In genomic region chr2:180205616-180206271, GRCh38 we compare ENCODE assay signal across 21 cellular contexts.
"Had no signal": no experiment of that assay in that cellular context is flagged by ENCODE, and none has a peak within 500 bp of the region (broad histone marks: within the 10 kb centered on the region; RNA-seq: fewer than 3 reads in every experiment).

No MANE protein-coding gene starts in this region.

- DNase-seq: activated CD4-positive, alpha-beta memory T cell treated with anti-CD3 and anti-CD28 coated beads for 36 hours; activated CD4-positive, alpha-beta T cell treated with anti-CD3 and anti-CD28 coated beads for 4 hours; activated CD8-positive, alpha-beta memory T cell treated with anti-CD3 and anti-CD28 coated beads, Interleukin-2, amount 10 ng/mL, durations not matched to agents 7 days and 5 days; cerebellar nuclear complex; cortex of kidney; effector CD4-positive, alpha-beta T cell; lower lobe of right lung; midbrain; right cardiac atrium; stimulated activated CD4-positive, alpha-beta T cell treated with anti-CD3 and anti-CD28 coated beads, Interleukin-15, amount 100 ng/mL, for 24 hours; stimulated activated CD4-positive, alpha-beta T cell treated with anti-CD3 and anti-CD28 coated beads, Interleukin-2, amount 100 ng/mL, for 48 hours; stimulated activated naive CD8-positive, alpha-beta T cell treated with anti-CD3 and anti-CD28 coated beads, Interleukin-15, amount 100 ng/mL, for 72 hours; testis had no signal

- H3K27ac ChIP-seq: lower lobe of right lung, prostate gland, testis had no signal

- H3K4me1 Mint-ChIP-seq: activated CD8-positive, alpha-beta memory T cell treated with anti-CD3 and anti-CD28 coated beads, Interleukin-2, amount 10 ng/mL, durations not matched to agents 7 days and 5 days; stimulated activated naive CD8-positive, alpha-beta T cell treated with anti-CD3 and anti-CD28 coated beads, Interleukin-15, amount 100 ng/mL, for 72 hours had no signal

- H3K27me3 ChIP-seq: testis had no signal

- H3K4me1 ChIP-seq: lower lobe of right lung, prostate gland, testis had no signal

- H3K36me3 ChIP-seq: lower lobe of right lung, prostate gland had no signal

- H3K36me3 Mint-ChIP-seq: activated CD4-positive, alpha-beta memory T cell treated with anti-CD3 and anti-CD28 coated beads for 36 hours; activated CD8-positive, alpha-beta memory T cell treated with anti-CD3 and anti-CD28 coated beads, Interleukin-2, amount 10 ng/mL, durations not matched to agents 7 days and 5 days; activated naive CD8-positive, alpha-beta T cell; brain; type B pancreatic cell; WTC11 had no signal

- H3K27ac Mint-ChIP-seq: activated CD4-positive, alpha-beta memory T cell treated with anti-CD3 and anti-CD28 coated beads for 36 hours; activated CD8-positive, alpha-beta memory T cell treated with anti-CD3 and anti-CD28 coated beads, Interleukin-2, amount 10 ng/mL, durations not matched to agents 7 days and 5 days; activated naive CD8-positive, alpha-beta T cell; brain; nephron; stimulated activated naive CD8-positive, alpha-beta T cell treated with anti-CD3 and anti-CD28 coated beads, Interleukin-15, amount 100 ng/mL, for 72 hours; T-helper 2 cell treated with Interferon-gamma antibody and Interleukin-4, amounts not matched to agents 5 μg/mL and 100 μg/mL, for 36 hours; type B pancreatic cell; WTC11 had no signal

- ATAC-seq: activated CD8-positive, alpha-beta memory T cell treated with anti-CD3 and anti-CD28 coated beads, Interleukin-2, amount 10 ng/mL, durations not matched to agents 7 days and 5 days; esophagus mucosa; lower lobe of right lung; right cardiac atrium; stimulated activated naive CD8-positive, alpha-beta T cell treated with anti-CD3 and anti-CD28 coated beads, Interleukin-15, amount 100 ng/mL, for 72 hours; WTC11 had no signal

- H3K4me3 Mint-ChIP-seq: activated CD4-positive, alpha-beta memory T cell treated with anti-CD3 and anti-CD28 coated beads for 36 hours; activated CD8-positive, alpha-beta memory T cell treated with anti-CD3 and anti-CD28 coated beads, Interleukin-2, amount 10 ng/mL, durations not matched to agents 7 days and 5 days; activated naive CD8-positive, alpha-beta T cell; brain; nephron; stimulated activated naive CD8-positive, alpha-beta T cell treated with anti-CD3 and anti-CD28 coated beads, Interleukin-15, amount 100 ng/mL, for 72 hours; T-helper 2 cell treated with Interferon-gamma antibody and Interleukin-4, amounts not matched to agents 5 μg/mL and 100 μg/mL, for 36 hours; type B pancreatic cell; WTC11 had no signal

- H3K27me3 Mint-ChIP-seq: activated CD4-positive, alpha-beta memory T cell treated with anti-CD3 and anti-CD28 coated beads for 36 hours; activated CD8-positive, alpha-beta memory T cell treated with anti-CD3 and anti-CD28 coated beads, Interleukin-2, amount 10 ng/mL, durations not matched to agents 7 days and 5 days; activated naive CD8-positive, alpha-beta T cell; brain; stimulated activated naive CD8-positive, alpha-beta T cell treated with anti-CD3 and anti-CD28 coated beads, Interleukin-15, amount 100 ng/mL, for 72 hours; type B pancreatic cell had no signal

- H3K9me3 ChIP-seq: lower lobe of right lung, prostate gland, testis had no signal

- H3K4me3 ChIP-seq: lower lobe of right lung, prostate gland, testis had no signal

- H3K9me3 Mint-ChIP-seq: activated CD4-positive, alpha-beta memory T cell treated with anti-CD3 and anti-CD28 coated beads for 36 hours; nephron; stimulated activated naive CD8-positive, alpha-beta T cell treated with anti-CD3 and anti-CD28 coated beads, Interleukin-15, amount 100 ng/mL, for 72 hours; T-helper 2 cell treated with Interferon-gamma antibody and Interleukin-4, amounts not matched to agents 5 μg/mL and 100 μg/mL, for 36 hours; type B pancreatic cell; WTC11 had no signal
